ENCODE assay signal across 8 cellular contexts in genomic region chr1:93874025-93874651, GRCh38. TPM values are rescaled to one million over a fixed set of nuclear protein-coding genes. Genes with fewer than 3 reads are reported as not detected.
DNase-seq lines count a peak whose midpoint lies in the region; ATAC-seq and TF ChIP-seq lines count a peak whose summit lies in the region.

No MANE protein-coding gene starts in this region.

- H3K79me2 ChIP-seq in osteoblast (ENCODE audit: insufficient read depth, low read length) = peaks cover 36% of the 10 kb centered on the region

- H3K9me3 Mint-ChIP-seq in chondrocyte (ENCODE audit: low read depth) = no peaks in the 10 kb centered on the region

- DNase-seq in cardiac muscle cell (ENCODE audit: low read depth in 1 of 2, low spot score in 1 of 2) (peak; percentile 42 to 65), left cardiac atrium (no peak), NCI-H446 (lab: John Stamatoyannopoulos, UW) (peak; percentile 21 to 56), chondrocyte (ENCODE audit: low spot score) (no peak), osteoblast (ENCODE audit: insufficient read length, low spot score, missing footprints) (peak; percentile 66), anterior cingulate cortex (lab: John Stamatoyannopoulos, UW) (no peak), SHP77 treated with DMSO at 0.1 percent for 48 hours (lab: John Stamatoyannopoulos, UW) (no peak), caudate nucleus (lab: John Stamatoyannopoulos, UW) (no peak)

- peaks cover 27% of the 10 kb centered on the region for H3K4me1 Mint-ChIP-seq in chondrocyte (ENCODE audit: low read depth)

- peak; percentile 66 for TF ChIP-seq CTCF in cardiac muscle cell (IDR thresholded peaks at IDR 0.05; ENCODE audit: low read depth, low read length)
- peak; percentile 85 for TF ChIP-seq CTCF in chondrocyte (IDR thresholded peaks at IDR 0.05)
- peak; percentile 62 for TF ChIP-seq CTCF in osteoblast (IDR thresholded peaks at IDR 0.05; ENCODE audit: extremely low read depth, low read depth, low read length)

- no peak overlapping the region for H3K27ac Mint-ChIP-seq in chondrocyte (ENCODE audit: unreplicated experiment)

- H3K4me3 Mint-ChIP-seq in chondrocyte (ENCODE audit: unreplicated experiment) = no peak overlapping the region

- H3K27me3 Mint-ChIP-seq in chondrocyte (ENCODE audit: low read depth) = no peaks in the 10 kb centered on the region

- H3K4me3 ChIP-seq in cardiac muscle cell (no peak overlapping the region), osteoblast (ENCODE audit: insufficient read depth, low read length) (no peak overlapping the region)

- H3K9me3 ChIP-seq in cardiac muscle cell (ENCODE audit: low read depth) (no peaks in the 10 kb centered on the region), osteoblast (ENCODE audit: low read depth, low read length) (no peaks in the 10 kb centered on the region)

- no peak overlapping the region for H3K4me2 ChIP-seq in osteoblast (ENCODE audit: insufficient read depth, low read length)

- H3K27ac ChIP-seq in cardiac muscle cell (no peak overlapping the region), osteoblast (ENCODE audit: low read depth, low read length) (peak overlapping the region; percentile 38), caudate nucleus (ENCODE audit: low read depth, low read length) (no peak overlapping the region)

- no peak for ATAC-seq in left cardiac atrium

- H3K27me3 ChIP-seq in cardiac muscle cell = no peaks in the 10 kb centered on the region
- no peaks in the 10 kb centered on the region for H3K27me3 ChIP-seq in osteoblast (ENCODE audit: insufficient read depth, low read length)

- peaks cover 9% of the 10 kb centered on the region for H4K20me1 ChIP-seq in osteoblast (ENCODE audit: insufficient read depth, low read length)

- H3K4me1 ChIP-seq in cardiac muscle cell (ENCODE audit: low read depth) = no peaks in the 10 kb centered on the region
- peaks cover 11% of the 10 kb centered on the region for H3K4me1 ChIP-seq in osteoblast (ENCODE audit: insufficient read depth, low read length)

- peaks cover 69% of the 10 kb centered on the region for H3K36me3 ChIP-seq in cardiac muscle cell
- peaks cover 81% of the 10 kb centered on the region for H3K36me3 ChIP-seq in osteoblast (ENCODE audit: insufficient read depth, low read length)

- peaks cover 36% of the 10 kb centered on the region for H3K36me3 Mint-ChIP-seq in chondrocyte (ENCODE audit: low read depth)

- no peak overlapping the region for H2AFZ ChIP-seq in osteoblast (ENCODE audit: low read length)

- intact Hi-C loops in left cardiac atrium (cut with DNase I) = no loop called here

RNA-seq across cellular contexts. Expression of gene DNTTIP2, which starts 4.9 kb away (rescaled TPM):
- total RNA-seq in cardiac muscle cell (10.4 and 13.9 TPM in 2 replicates), left cardiac atrium (10 to 100 TPM; 34.4 to 46.9 TPM), chondrocyte (38.8 to 45.7 TPM (median 39.1 TPM) in 3 replicates), osteoblast (23.5 and 25.3 TPM in 2 replicates)
- 38.5 and 64.0 TPM in 2 replicates for polyA plus RNA-seq in cardiac muscle cell

RNA-seq across cellular contexts. Expression of gene GCLM, which starts 35.1 kb away (rescaled TPM):
- total RNA-seq in cardiac muscle cell (1.0 and 1.5 TPM in 2 replicates), left cardiac atrium (10 to 100 TPM; 10.1 to 10.8 TPM), chondrocyte (12.0 to 13.6 TPM (median 13.2 TPM) in 3 replicates), osteoblast (23.0 and 27.5 TPM in 2 replicates)
- 5.5 and 11.1 TPM in 2 replicates for polyA plus RNA-seq in cardiac muscle cell

Comparison
In these comparisons a context has a peak if more than half of its experiments do, and no peak if none do; other contexts are left out.
1. DNase-seq: peak in cardiac muscle cell (2 of 2), NCI-H446 (2 of 2) and osteoblast (single experiment); none in left cardiac atrium (single experiment), chondrocyte (single experiment), anterior cingulate cortex (0 of 58), SHP77 treated with DMSO at 0.1 percent for 48 hours (single experiment) and caudate nucleus (0 of 61).
2. Peak in every context shown above with its lines, with median percentiles within 50 percentile points of each other: CTCF ChIP-seq.